26 cellular contexts compared by ENCODE assay signal in genomic region chr14:93320489-93320888, GRCh38. TPM values are rescaled to one million over a fixed set of nuclear protein-coding genes. Genes with fewer than 3 reads are reported as not detected.
DNase-seq lines count a peak whose midpoint lies in the region; ATAC-seq, FAIRE-seq and TF ChIP-seq lines count a peak whose summit lies in the region.
"Had no signal": no experiment of that assay in that cellular context is flagged by ENCODE, and none has a peak within 500 bp of the region (broad histone marks: within the 10 kb centered on the region; RNA-seq: fewer than 3 reads in every experiment).

No MANE protein-coding gene starts in this region.

- H3F3A ChIP-seq in DOHH2 (ENCODE audit: control insufficient read depth, insufficient read depth) (peaks cover 6% of the 10 kb centered on the region), MM.1S (ENCODE audit: insufficient read depth, low read length) (peaks cover 5% of the 10 kb centered on the region; the same call in 1 of the 2 replicates)

- TF ChIP-seq EP300 in K562 (IDR thresholded peaks at IDR 0.05; ENCODE audit: low read length) (no peak), suprapubic skin (IDR thresholded peaks at IDR 0.05) (no peak)

- POLR2A ChIA-PET in K562 (lab: Yijun Ruan, JAX): interaction anchor here (0.7 to 2.2 kb wide), 2 partner anchors 10 to 34 kb away, joined by 3 to 11 read pairs; no protein-coding TSS in a partner anchor

- H3K4me2 ChIP-seq in DOHH2 (ENCODE audit: low read length) (peak overlapping the region; percentile 24), MM.1S (ENCODE audit: low read depth, low read length) (no peak overlapping the region; the same call in 1 of the 2 replicates), K562 (ENCODE audit: insufficient read depth, low read length) (no peak overlapping the region)

- H3K9me3 ChIP-seq in DOHH2 (ENCODE audit: control insufficient read depth, insufficient read depth, low read length) (no peaks in the 10 kb centered on the region), MM.1S (replicated peaks; ENCODE audit: insufficient read depth, low read length) (no peaks in the 10 kb centered on the region), K562 (replicated peaks; ENCODE audit: control insufficient read depth, insufficient read depth, low read depth, low read length) (no peaks in the 10 kb centered on the region), neutrophil (no peaks in the 10 kb centered on the region), suprapubic skin (no peaks in the 10 kb centered on the region)
- H3K9me3 ChIP-seq: tibial artery had no signal

- H3K79me2 ChIP-seq in DOHH2 (ENCODE audit: control insufficient read depth, low read length) (peaks cover 89% of the 10 kb centered on the region), MM.1S (ENCODE audit: low read length) (peaks cover 97% of the 10 kb centered on the region), K562 (ENCODE audit: control insufficient read depth, insufficient read depth, low read length) (peaks cover 90% of the 10 kb centered on the region)

- in situ Hi-C loops in K562 (cut with MboI): no loop called here
- in situ Hi-C loops in brain microvascular endothelial cell (cut with HindIII; ENCODE audit: low pct_ligation_motif_present, low sequenced_read_pairs): no loop called here

- H2AFZ ChIP-seq in MM.1S (ENCODE audit: low read length) (no peak overlapping the region), K562 (ENCODE audit: low read depth, low read length) (no peak overlapping the region)

- TF ChIP-seq POLR2A in K562 (conservative IDR thresholded peaks at IDR 0.05) (no peak), suprapubic skin (IDR thresholded peaks at IDR 0.05) (no peak)

- TF ChIP-seq CTCF in DOHH2 (IDR thresholded peaks at IDR 0.05; ENCODE audit: low read depth, low read length, poor library complexity, severe bottlenecking) (no peak), MM.1S (IDR thresholded peaks at IDR 0.05; ENCODE audit: low read length) (no peak), K562 (IDR thresholded peaks at IDR 0.05 in 2 of 3, conservative IDR thresholded peaks at IDR 0.05 in 1 of 3; ENCODE audit: insufficient read depth in 2 of 3, low read depth in 1 of 3, low read length in 3 of 3) (no peak), neutrophil (IDR thresholded peaks at IDR 0.05) (no peak), suprapubic skin (IDR thresholded peaks at IDR 0.05) (no peak), brain microvascular endothelial cell (IDR thresholded peaks at IDR 0.05; ENCODE audit: low read depth, low read length, missing control alignments) (no peak)

- BruUV-seq in K562 (replicated peaks; lab: Mats Ljungman, UMichigan): no TSS peak

- H3K4me1 ChIP-seq in DOHH2 (ENCODE audit: control insufficient read depth, low read length) (peaks cover 24% of the 10 kb centered on the region), MM.1S (ENCODE audit: low read length) (peaks cover 10% of the 10 kb centered on the region; the same call in 1 of the 2 replicates), K562 (replicated peaks in 1 of 2; ENCODE audit: control insufficient read depth in 2 of 2, insufficient read depth in 2 of 2, low read length in 2 of 2) (peaks cover 4 to 42% of the 10 kb centered on the region in 2 experiments; a peak in 4 of 5 replicates), neutrophil (ENCODE audit: control insufficient read depth in 1 of 2, insufficient read depth in 1 of 2, low read depth in 1 of 2, low read length in 1 of 2) (peaks cover 29 to 39% of the 10 kb centered on the region in 2 experiments), suprapubic skin (peaks cover 28% of the 10 kb centered on the region)

- H3K9me1 ChIP-seq in K562 (ENCODE audit: control insufficient read depth, insufficient read depth, low read length): no peaks in the 10 kb centered on the region

- H3K4me3 ChIP-seq in DOHH2 (ENCODE audit: low read length) (no peak overlapping the region), MM.1S (ENCODE audit: low read length) (no peak overlapping the region), K562 (no peak overlapping the region), neutrophil (ENCODE audit: low read depth in 1 of 2, low read length in 1 of 2) (no peak overlapping the region), suprapubic skin (no peak overlapping the region), brain microvascular endothelial cell (ENCODE audit: low read depth, low read length) (no peak overlapping the region)
- H3K4me3 ChIP-seq: cardiac muscle cell, tibial artery had no signal

- no peak for DNase-seq in MM.1S
- DNase-seq in K562 (ENCODE audit: extremely low read depth in 1 of 4, low spot score in 3 of 4): no peak
- no peak for DNase-seq in NCI-H1092 (lab: John Stamatoyannopoulos, UW)
- DNase-seq in suprapubic skin (ENCODE audit: low spot score in 2 of 2): no peak
- no peak for DNase-seq in brain microvascular endothelial cell
- DNase-seq: activated CD4-positive, alpha-beta T cell treated with anti-CD3 and anti-CD28 coated beads for 48 hours; activated CD8-positive, alpha-beta memory T cell treated with anti-CD3 and anti-CD28 coated beads, Interleukin-2, amount 10 ng/mL, durations not matched to agents 7 days and 5 days; activated effector memory CD4-positive, alpha-beta T cell treated with Interleukin-2 at 50 U/mL for 16 hours; DMS79; mesendoderm; naive thymus-derived CD8-positive, alpha-beta T cell; NCI-H1417 treated with DMSO at 0.1 percent for 48 hours; NCI-H526 treated with DMSO at 0.1 percent for 48 hours; Right ventricle myocardium superior; stimulated activated naive CD4-positive, alpha-beta T cell treated with Interleukin-2 at 50 U/mL for 16 hours; tibial artery had no signal

- CTCF ChIA-PET in K562 (lab: Yijun Ruan, JAX; ENCODE audit: low intra/inter-chr PET ratio): no interaction called here

- TF ChIP-seq RAD21 in K562 (CRISPR knock-in tag; conservative IDR thresholded peaks at IDR 0.05 in 1 of 2, IDR thresholded peaks at IDR 0.05 in 1 of 2): no peak

- intact Hi-C loops in K562 (cut with micrococcal nuclease): no loop called here

- H3K27me3 ChIP-seq in DOHH2 (ENCODE audit: control insufficient read depth, low read length) (no peaks in the 10 kb centered on the region), MM.1S (replicated peaks; ENCODE audit: insufficient read depth, low read length) (no peaks in the 10 kb centered on the region), K562 (ENCODE audit: control insufficient read depth in 2 of 2, insufficient read depth in 2 of 2, low read length in 2 of 2) (no peaks in the 10 kb centered on the region), neutrophil (no peaks in the 10 kb centered on the region), suprapubic skin (no peaks in the 10 kb centered on the region), brain microvascular endothelial cell (replicated peaks) (no peaks in the 10 kb centered on the region)
- H3K27me3 ChIP-seq: cardiac muscle cell, tibial artery had no signal

- 0 out of 2 replicates have a peak overlapping the region, but pooled peaks have one; percentile 3 for H3K27ac ChIP-seq in DOHH2 (ENCODE audit: low read depth, low read length)
- H3K27ac ChIP-seq in MM.1S (ENCODE audit: low read length): peak overlapping the region; percentile 29; the same call in 1 of the 2 replicates
- no peak overlapping the region for H3K27ac ChIP-seq in K562 (ENCODE audit: extremely low read depth, low read depth, low read length)
- peak overlapping the region; percentile 47 for H3K27ac ChIP-seq in neutrophil
- no peak overlapping the region for H3K27ac ChIP-seq in suprapubic skin
- H3K27ac ChIP-seq in brain microvascular endothelial cell: no peak overlapping the region
- H3K27ac ChIP-seq: cardiac muscle cell, tibial artery had no signal

- H3K36me3 ChIP-seq in DOHH2 (ENCODE audit: control insufficient read depth, low read length): peaks cover 37% of the 10 kb centered on the region
- H3K36me3 ChIP-seq in MM.1S (replicated peaks; ENCODE audit: insufficient read depth, low read length): no peaks in the 10 kb centered on the region
- H3K36me3 ChIP-seq in K562 (ENCODE audit: control insufficient read depth, insufficient read depth, low read length): peaks cover 11% of the 10 kb centered on the region; the same call in 2 of the 3 replicates
- no peaks in the 10 kb centered on the region for H3K36me3 ChIP-seq in neutrophil
- H3K36me3 ChIP-seq in suprapubic skin: peaks cover 4% of the 10 kb centered on the region
- H3K36me3 ChIP-seq in brain microvascular endothelial cell (replicated peaks): no peaks in the 10 kb centered on the region
- H3K36me3 ChIP-seq: cardiac muscle cell, tibial artery had no signal

- H3K9ac ChIP-seq in MM.1S (ENCODE audit: low read length) (no peak overlapping the region), K562 (ENCODE audit: insufficient read depth in 1 of 2, low read depth in 2 of 2, low read length in 2 of 2) (no peak overlapping the region)

- FAIRE-seq in K562 (lab: Jason Lieb, UNC): no peak
- FAIRE-seq: frontal cortex, TTC549 had no signal

- peaks cover 9% of the 10 kb centered on the region; the same call in 1 of the 2 replicates for H4K20me1 ChIP-seq in DOHH2 (ENCODE audit: control insufficient read depth, insufficient read depth, low read depth, low read length)
- no peaks in the 10 kb centered on the region for H4K20me1 ChIP-seq in MM.1S (ENCODE audit: insufficient read depth, low read length)
- H4K20me1 ChIP-seq in K562 (replicated peaks; ENCODE audit: control insufficient read depth, insufficient read depth, low read length): no peaks in the 10 kb centered on the region

- no peak for ATAC-seq in K562
- no peak for ATAC-seq in HG03097 (IDR thresholded peaks at IDR 0.05; ENCODE audit: low FRiP score, unreplicated experiment)
- ATAC-seq: naive thymus-derived CD8-positive, alpha-beta T cell had no signal

- no peaks in the 10 kb centered on the region for H3K9me2 ChIP-seq in DOHH2 (replicated peaks; ENCODE audit: control insufficient read depth, low read length)
- H3K9me2 ChIP-seq in MM.1S (replicated peaks; ENCODE audit: insufficient read depth, low read length): no peaks in the 10 kb centered on the region

RNA-seq across cellular contexts. Expression of gene BTBD7, which starts 12.3 kb away (rescaled TPM):
- total RNA-seq in K562 (2011; cell fraction: chromatin; rRNA removed; ENCODE audit: low replicate concordance): 9.3 and 32.8 TPM in 2 replicates
- total RNA-seq in K562 (2011; cell fraction: nucleolus; rRNA removed): 6.2 and 9.1 TPM in 2 replicates
- 11.4 and 16.4 TPM in 2 replicates for total RNA-seq in K562 (2011; cell fraction: nucleoplasm; rRNA removed)
- total RNA-seq in K562 (2014; rRNA removed) (5.3 and 5.8 TPM in 2 replicates), K562 (2014; rRNA removed; fragmentation: Illumina TruSeq; extraction: Trizol) (8.5 and 9.6 TPM in 2 replicates), K562 (2015; rRNA removed; fragmentation: Illumina TruSeq; extraction: Trizol) (8.7 and 9.8 TPM in 2 replicates), K562 (2021) (12.3 and 12.9 TPM in 2 replicates), suprapubic skin (10 to 100 TPM; 18.8 to 27.0 (median 23.6) TPM)
- polyA plus RNA-seq in K562 (2011; rRNA removed) (7.1 and 7.6 TPM in 2 replicates), K562 (2014; fragmentation: Illumina TruSeq; extraction: Trizol) (5.8 and 6.2 TPM in 2 replicates), K562 (2014; fragmentation: Nextera tagmentation; extraction: Ambion mirVana) (1 to 10 TPM; 2.5 to 4.5 TPM), K562 (2014; rRNA removed) (4.5 and 5.2 TPM in 2 replicates)
- 5.3 and 6.2 TPM in 2 replicates for polyA plus RNA-seq in K562 (2011; cell fraction: cytosol; rRNA removed)
- polyA plus RNA-seq in K562 (2011; cell fraction: nucleus; rRNA removed): 5.9 and 7.2 TPM in 2 replicates
- 5.0 TPM in 2 replicates for polyA plus RNA-seq in K562 (2012)
- polyA minus RNA-seq in K562 (2011; rRNA and poly(A)+ RNA removed): 15.0 and 16.7 TPM in 2 replicates
- polyA minus RNA-seq in K562 (2011; cell fraction: cytosol; rRNA and poly(A)+ RNA removed): 7.6 and 9.7 TPM in 2 replicates
- polyA minus RNA-seq in K562 (2011; cell fraction: nucleus; rRNA and poly(A)+ RNA removed): 3.8 and 5.8 TPM in 2 replicates

RNA-seq across cellular contexts. Expression of gene COX8C, which starts 26.5 kb away (rescaled TPM):
- not detected in 2 replicates for total RNA-seq in K562 (2011; cell fraction: chromatin; rRNA removed; ENCODE audit: low replicate concordance)
- not detected in 2 replicates for total RNA-seq in K562 (2011; cell fraction: nucleolus; rRNA removed)
- total RNA-seq in K562 (2011; cell fraction: nucleoplasm; rRNA removed): not detected in 2 replicates
- not detected in 2 replicates for total RNA-seq in K562 (2014; rRNA removed)
- total RNA-seq in K562 (2014; rRNA removed; fragmentation: Illumina TruSeq; extraction: Trizol): not detected in 2 replicates
- not detected in 2 replicates for total RNA-seq in K562 (2015; rRNA removed; fragmentation: Illumina TruSeq; extraction: Trizol)
- not detected in 2 replicates for total RNA-seq in K562 (2021)
- not detected in 2 replicates for polyA plus RNA-seq in K562 (2011; rRNA removed)
- not detected in 2 replicates for polyA plus RNA-seq in K562 (2011; cell fraction: cytosol; rRNA removed)
- not detected in 2 replicates for polyA plus RNA-seq in K562 (2011; cell fraction: nucleus; rRNA removed)
- polyA plus RNA-seq in K562 (2012): not detected in 2 replicates
- not detected in 2 replicates for polyA plus RNA-seq in K562 (2014; fragmentation: Illumina TruSeq; extraction: Trizol)
- polyA plus RNA-seq in K562 (2014; fragmentation: Nextera tagmentation; extraction: Ambion mirVana): not detected
- not detected in 2 replicates for polyA plus RNA-seq in K562 (2014; rRNA removed)
- not detected in 2 replicates for polyA minus RNA-seq in K562 (2011; rRNA and poly(A)+ RNA removed)
- not detected in 2 replicates for polyA minus RNA-seq in K562 (2011; cell fraction: cytosol; rRNA and poly(A)+ RNA removed)
- polyA minus RNA-seq in K562 (2011; cell fraction: nucleus; rRNA and poly(A)+ RNA removed): not detected in 2 replicates
- not detected for total RNA-seq in suprapubic skin
- total RNA-seq: activated CD8-positive, alpha-beta memory T cell treated with anti-CD3 and anti-CD28 coated beads, Interleukin-2, amount 10 ng/mL, durations not matched to agents 7 days and 5 days; cardiac muscle cell; dermis microvascular lymphatic vessel endothelial cell; frontal cortex; kidney epithelial cell; M059J; naive thymus-derived CD8-positive, alpha-beta T cell; progenitor cell of endocrine pancreas had no signal
- polyA plus RNA-seq: naive thymus-derived CD8-positive, alpha-beta T cell had no signal

Comparison
In these comparisons a context has a peak if more than half of its experiments do, and no peak if none do; other contexts are left out.
1. H3K27ac ChIP-seq: peak in DOHH2 (single experiment), MM.1S (single experiment) and neutrophil (single experiment); none in K562 (single experiment), suprapubic skin (single experiment) and brain microvascular endothelial cell (single experiment).